Comparison of ENCODE assay signal across 1 cellular context in the genomic region with DNA sequence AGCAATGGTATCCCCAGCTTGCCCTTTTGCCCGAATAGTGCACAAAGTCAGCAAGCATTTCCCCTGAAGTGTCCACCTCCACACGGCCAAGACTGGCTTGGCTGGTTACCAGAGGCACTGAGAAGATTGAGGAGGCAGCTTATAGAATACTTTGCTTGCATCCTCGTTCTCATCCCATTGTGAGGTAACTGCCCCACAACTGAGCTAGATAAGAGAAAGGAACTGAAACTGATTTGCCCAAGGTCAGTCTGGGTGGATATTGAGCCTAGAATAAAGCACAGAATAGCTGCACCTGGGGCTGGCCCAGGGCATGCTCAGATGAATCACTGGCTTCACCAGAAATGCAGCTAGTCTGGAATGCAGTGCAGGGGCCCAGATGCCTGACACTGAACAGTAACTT.
A peak's percentile ranks its signal among the peaks of the same experiment; 100 is the strongest.
TF ChIP-seq lines count a peak whose summit lies in the region.

No MANE protein-coding gene starts in this region.

TF ChIP-seq in HepG2, 621 proteins besides CTCF, POLR2A, EP300 and RAD21 (continued from another document and continues in another):
- TF ChIP-seq, protein P1, sequence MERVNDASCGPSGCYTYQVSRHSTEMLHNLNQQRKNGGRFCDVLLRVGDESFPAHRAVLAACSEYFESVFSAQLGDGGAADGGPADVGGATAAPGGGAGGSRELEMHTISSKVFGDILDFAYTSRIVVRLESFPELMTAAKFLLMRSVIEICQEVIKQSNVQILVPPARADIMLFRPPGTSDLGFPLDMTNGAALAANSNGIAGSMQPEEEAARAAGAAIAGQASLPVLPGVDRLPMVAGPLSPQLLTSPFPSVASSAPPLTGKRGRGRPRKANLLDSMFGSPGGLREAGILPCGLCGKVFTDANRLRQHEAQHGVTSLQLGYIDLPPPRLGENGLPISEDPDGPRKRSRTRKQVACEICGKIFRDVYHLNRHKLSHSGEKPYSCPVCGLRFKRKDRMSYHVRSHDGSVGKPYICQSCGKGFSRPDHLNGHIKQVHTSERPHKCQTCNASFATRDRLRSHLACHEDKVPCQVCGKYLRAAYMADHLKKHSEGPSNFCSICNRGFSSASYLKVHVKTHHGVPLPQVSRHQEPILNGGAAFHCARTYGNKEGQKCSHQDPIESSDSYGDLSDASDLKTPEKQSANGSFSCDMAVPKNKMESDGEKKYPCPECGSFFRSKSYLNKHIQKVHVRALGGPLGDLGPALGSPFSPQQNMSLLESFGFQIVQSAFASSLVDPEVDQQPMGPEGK (CRISPR knock-in tag; IDR thresholded peaks at IDR 0.05): no peak
- TF ChIP-seq SP140L (CRISPR knock-in tag; IDR thresholded peaks at IDR 0.05; ENCODE audit: borderline replicate concordance) (no peak), NFYB (CRISPR knock-in tag; IDR thresholded peaks at IDR 0.05) (no peak), ZBTB20 (CRISPR knock-in tag; IDR thresholded peaks at IDR 0.05; ENCODE audit: borderline replicate concordance, low read depth) (no peak), ZNF451 (CRISPR knock-in tag; IDR thresholded peaks at IDR 0.05) (no peak), PRPF4 (IDR thresholded peaks at IDR 0.05; ENCODE audit: low read depth, low read length, poor library complexity, severe bottlenecking) (no peak), GABPA (IDR thresholded peaks at IDR 0.05; ENCODE audit: low read depth, low read length) (no peak), GABPA (CRISPR knock-in tag; IDR thresholded peaks at IDR 0.05; ENCODE audit: low read depth) (no peak), GZF1 (CRISPR knock-in tag; IDR thresholded peaks at IDR 0.05) (no peak), ZNF850 (CRISPR knock-in tag; conservative IDR thresholded peaks at IDR 0.05) (no peak), KLF15 (CRISPR knock-in tag; IDR thresholded peaks at IDR 0.05; ENCODE audit: borderline replicate concordance) (no peak), ZNF709 (CRISPR knock-in tag; IDR thresholded peaks at IDR 0.05) (no peak), ZNF577 (CRISPR knock-in tag; IDR thresholded peaks at IDR 0.05; ENCODE audit: borderline replicate concordance, low read depth) (no peak), ONECUT2 (CRISPR knock-in tag; IDR thresholded peaks at IDR 0.05) (no peak), FOXJ3 (CRISPR knock-in tag; IDR thresholded peaks at IDR 0.05; ENCODE audit: borderline replicate concordance) (no peak), RBFOX2 (IDR thresholded peaks at IDR 0.05; ENCODE audit: low read depth, low read length) (no peak), ATM (IDR thresholded peaks at IDR 0.05; ENCODE audit: borderline replicate concordance) (no peak), SOX5 (CRISPR knock-in tag; IDR thresholded peaks at IDR 0.05; ENCODE audit: borderline replicate concordance) (peak; percentile 71; the same call in 1 of the 2 replicates), BRD4 (CRISPR knock-in tag; IDR thresholded peaks at IDR 0.05) (no peak), GFI1 (CRISPR knock-in tag; IDR thresholded peaks at IDR 0.05; ENCODE audit: borderline replicate concordance) (peak; percentile 91), U2AF2 (IDR thresholded peaks at IDR 0.05; ENCODE audit: low read depth, low read length) (no peak), ZNF552 (CRISPR knock-in tag; IDR thresholded peaks at IDR 0.05; ENCODE audit: borderline replicate concordance) (no peak), ZNF530 (CRISPR knock-in tag; IDR thresholded peaks at IDR 0.05; ENCODE audit: low read depth) (no peak), ZNF496 (CRISPR knock-in tag; IDR thresholded peaks at IDR 0.05; ENCODE audit: insufficient replicate concordance) (no peak), SP5 (CRISPR knock-in tag; IDR thresholded peaks at IDR 0.05; ENCODE audit: borderline replicate concordance, low read depth) (no peak), HNRNPH1 (optimal IDR thresholded peaks at IDR 0.05; ENCODE audit: low read depth, low read length) (no peak), ZNF781 (CRISPR knock-in tag; IDR thresholded peaks at IDR 0.05; ENCODE audit: borderline replicate concordance, not compliant biosample characterization) (no peak), NR2F2 (IDR thresholded peaks at IDR 0.05; ENCODE audit: borderline replicate concordance, low read depth) (no peak), ZNF274 (CRISPR knock-in tag; IDR thresholded peaks at IDR 0.05) (no peak), SATB2 (CRISPR knock-in tag; IDR thresholded peaks at IDR 0.05) (no peak), ZNF619 (CRISPR knock-in tag; IDR thresholded peaks at IDR 0.05) (no peak), SRSF9 (IDR thresholded peaks at IDR 0.05; ENCODE audit: borderline replicate concordance, insufficient read depth, low read depth, low read length, poor library complexity, severe bottlenecking) (no peak), RXRA (CRISPR knock-in tag; IDR thresholded peaks at IDR 0.05) (peak; percentile 48; the same call in 1 of the 2 replicates), MZF1 (CRISPR knock-in tag; IDR thresholded peaks at IDR 0.05; ENCODE audit: borderline replicate concordance) (no peak), TBL1XR1 (IDR thresholded peaks at IDR 0.05; ENCODE audit: borderline replicate concordance, low read length, partially characterized antibody) (no peak), NPAS2 (CRISPR knock-in tag; IDR thresholded peaks at IDR 0.05; ENCODE audit: borderline replicate concordance) (no peak), DPF2 (CRISPR knock-in tag; IDR thresholded peaks at IDR 0.05; ENCODE audit: borderline replicate concordance, low read depth) (no peak)
- TF ChIP-seq, protein P2, sequence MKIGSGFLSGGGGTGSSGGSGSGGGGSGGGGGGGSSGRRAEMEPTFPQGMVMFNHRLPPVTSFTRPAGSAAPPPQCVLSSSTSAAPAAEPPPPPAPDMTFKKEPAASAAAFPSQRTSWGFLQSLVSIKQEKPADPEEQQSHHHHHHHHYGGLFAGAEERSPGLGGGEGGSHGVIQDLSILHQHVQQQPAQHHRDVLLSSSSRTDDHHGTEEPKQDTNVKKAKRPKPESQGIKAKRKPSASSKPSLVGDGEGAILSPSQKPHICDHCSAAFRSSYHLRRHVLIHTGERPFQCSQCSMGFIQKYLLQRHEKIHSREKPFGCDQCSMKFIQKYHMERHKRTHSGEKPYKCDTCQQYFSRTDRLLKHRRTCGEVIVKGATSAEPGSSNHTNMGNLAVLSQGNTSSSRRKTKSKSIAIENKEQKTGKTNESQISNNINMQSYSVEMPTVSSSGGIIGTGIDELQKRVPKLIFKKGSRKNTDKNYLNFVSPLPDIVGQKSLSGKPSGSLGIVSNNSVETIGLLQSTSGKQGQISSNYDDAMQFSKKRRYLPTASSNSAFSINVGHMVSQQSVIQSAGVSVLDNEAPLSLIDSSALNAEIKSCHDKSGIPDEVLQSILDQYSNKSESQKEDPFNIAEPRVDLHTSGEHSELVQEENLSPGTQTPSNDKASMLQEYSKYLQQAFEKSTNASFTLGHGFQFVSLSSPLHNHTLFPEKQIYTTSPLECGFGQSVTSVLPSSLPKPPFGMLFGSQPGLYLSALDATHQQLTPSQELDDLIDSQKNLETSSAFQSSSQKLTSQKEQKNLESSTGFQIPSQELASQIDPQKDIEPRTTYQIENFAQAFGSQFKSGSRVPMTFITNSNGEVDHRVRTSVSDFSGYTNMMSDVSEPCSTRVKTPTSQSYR (CRISPR knock-in tag; IDR thresholded peaks at IDR 0.05; ENCODE audit: borderline replicate concordance): no peak
- TF ChIP-seq, protein P3, sequence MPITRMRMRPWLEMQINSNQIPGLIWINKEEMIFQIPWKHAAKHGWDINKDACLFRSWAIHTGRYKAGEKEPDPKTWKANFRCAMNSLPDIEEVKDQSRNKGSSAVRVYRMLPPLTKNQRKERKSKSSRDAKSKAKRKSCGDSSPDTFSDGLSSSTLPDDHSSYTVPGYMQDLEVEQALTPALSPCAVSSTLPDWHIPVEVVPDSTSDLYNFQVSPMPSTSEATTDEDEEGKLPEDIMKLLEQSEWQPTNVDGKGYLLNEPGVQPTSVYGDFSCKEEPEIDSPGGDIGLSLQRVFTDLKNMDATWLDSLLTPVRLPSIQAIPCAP (CRISPR knock-in tag; IDR thresholded peaks at IDR 0.05; ENCODE audit: low read depth): no peak
- TF ChIP-seq, protein P4, sequence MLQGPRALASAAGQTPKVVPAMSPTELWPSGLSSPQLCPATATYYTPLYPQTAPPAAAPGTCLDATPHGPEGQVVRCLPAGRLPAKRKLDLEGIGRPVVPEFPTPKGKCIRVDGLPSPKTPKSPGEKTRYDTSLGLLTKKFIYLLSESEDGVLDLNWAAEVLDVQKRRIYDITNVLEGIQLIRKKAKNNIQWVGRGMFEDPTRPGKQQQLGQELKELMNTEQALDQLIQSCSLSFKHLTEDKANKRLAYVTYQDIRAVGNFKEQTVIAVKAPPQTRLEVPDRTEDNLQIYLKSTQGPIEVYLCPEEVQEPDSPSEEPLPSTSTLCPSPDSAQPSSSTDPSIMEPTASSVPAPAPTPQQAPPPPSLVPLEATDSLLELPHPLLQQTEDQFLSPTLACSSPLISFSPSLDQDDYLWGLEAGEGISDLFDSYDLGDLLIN (CRISPR knock-in tag; IDR thresholded peaks at IDR 0.05; ENCODE audit: borderline replicate concordance): no peak
- TF ChIP-seq, protein P5, sequence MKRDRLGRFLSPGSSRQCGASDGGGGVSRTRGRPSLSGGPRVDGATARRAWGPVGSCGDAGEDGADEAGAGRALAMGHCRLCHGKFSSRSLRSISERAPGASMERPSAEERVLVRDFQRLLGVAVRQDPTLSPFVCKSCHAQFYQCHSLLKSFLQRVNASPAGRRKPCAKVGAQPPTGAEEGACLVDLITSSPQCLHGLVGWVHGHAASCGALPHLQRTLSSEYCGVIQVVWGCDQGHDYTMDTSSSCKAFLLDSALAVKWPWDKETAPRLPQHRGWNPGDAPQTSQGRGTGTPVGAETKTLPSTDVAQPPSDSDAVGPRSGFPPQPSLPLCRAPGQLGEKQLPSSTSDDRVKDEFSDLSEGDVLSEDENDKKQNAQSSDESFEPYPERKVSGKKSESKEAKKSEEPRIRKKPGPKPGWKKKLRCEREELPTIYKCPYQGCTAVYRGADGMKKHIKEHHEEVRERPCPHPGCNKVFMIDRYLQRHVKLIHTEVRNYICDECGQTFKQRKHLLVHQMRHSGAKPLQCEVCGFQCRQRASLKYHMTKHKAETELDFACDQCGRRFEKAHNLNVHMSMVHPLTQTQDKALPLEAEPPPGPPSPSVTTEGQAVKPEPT (CRISPR knock-in tag; IDR thresholded peaks at IDR 0.05; ENCODE audit: low read depth): no peak
- TF ChIP-seq, protein P6, sequence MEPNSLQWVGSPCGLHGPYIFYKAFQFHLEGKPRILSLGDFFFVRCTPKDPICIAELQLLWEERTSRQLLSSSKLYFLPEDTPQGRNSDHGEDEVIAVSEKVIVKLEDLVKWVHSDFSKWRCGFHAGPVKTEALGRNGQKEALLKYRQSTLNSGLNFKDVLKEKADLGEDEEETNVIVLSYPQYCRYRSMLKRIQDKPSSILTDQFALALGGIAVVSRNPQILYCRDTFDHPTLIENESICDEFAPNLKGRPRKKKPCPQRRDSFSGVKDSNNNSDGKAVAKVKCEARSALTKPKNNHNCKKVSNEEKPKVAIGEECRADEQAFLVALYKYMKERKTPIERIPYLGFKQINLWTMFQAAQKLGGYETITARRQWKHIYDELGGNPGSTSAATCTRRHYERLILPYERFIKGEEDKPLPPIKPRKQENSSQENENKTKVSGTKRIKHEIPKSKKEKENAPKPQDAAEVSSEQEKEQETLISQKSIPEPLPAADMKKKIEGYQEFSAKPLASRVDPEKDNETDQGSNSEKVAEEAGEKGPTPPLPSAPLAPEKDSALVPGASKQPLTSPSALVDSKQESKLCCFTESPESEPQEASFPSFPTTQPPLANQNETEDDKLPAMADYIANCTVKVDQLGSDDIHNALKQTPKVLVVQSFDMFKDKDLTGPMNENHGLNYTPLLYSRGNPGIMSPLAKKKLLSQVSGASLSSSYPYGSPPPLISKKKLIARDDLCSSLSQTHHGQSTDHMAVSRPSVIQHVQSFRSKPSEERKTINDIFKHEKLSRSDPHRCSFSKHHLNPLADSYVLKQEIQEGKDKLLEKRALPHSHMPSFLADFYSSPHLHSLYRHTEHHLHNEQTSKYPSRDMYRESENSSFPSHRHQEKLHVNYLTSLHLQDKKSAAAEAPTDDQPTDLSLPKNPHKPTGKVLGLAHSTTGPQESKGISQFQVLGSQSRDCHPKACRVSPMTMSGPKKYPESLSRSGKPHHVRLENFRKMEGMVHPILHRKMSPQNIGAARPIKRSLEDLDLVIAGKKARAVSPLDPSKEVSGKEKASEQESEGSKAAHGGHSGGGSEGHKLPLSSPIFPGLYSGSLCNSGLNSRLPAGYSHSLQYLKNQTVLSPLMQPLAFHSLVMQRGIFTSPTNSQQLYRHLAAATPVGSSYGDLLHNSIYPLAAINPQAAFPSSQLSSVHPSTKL (CRISPR knock-in tag; IDR thresholded peaks at IDR 0.05): peak; percentile 86
- TF ChIP-seq, protein P7, sequence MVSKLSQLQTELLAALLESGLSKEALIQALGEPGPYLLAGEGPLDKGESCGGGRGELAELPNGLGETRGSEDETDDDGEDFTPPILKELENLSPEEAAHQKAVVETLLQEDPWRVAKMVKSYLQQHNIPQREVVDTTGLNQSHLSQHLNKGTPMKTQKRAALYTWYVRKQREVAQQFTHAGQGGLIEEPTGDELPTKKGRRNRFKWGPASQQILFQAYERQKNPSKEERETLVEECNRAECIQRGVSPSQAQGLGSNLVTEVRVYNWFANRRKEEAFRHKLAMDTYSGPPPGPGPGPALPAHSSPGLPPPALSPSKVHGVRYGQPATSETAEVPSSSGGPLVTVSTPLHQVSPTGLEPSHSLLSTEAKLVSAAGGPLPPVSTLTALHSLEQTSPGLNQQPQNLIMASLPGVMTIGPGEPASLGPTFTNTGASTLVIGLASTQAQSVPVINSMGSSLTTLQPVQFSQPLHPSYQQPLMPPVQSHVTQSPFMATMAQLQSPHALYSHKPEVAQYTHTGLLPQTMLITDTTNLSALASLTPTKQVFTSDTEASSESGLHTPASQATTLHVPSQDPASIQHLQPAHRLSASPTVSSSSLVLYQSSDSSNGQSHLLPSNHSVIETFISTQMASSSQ (IDR thresholded peaks at IDR 0.05; ENCODE audit: low read depth): no peak
- TF ChIP-seq, protein P7 (CRISPR knock-in tag; IDR thresholded peaks at IDR 0.05; ENCODE audit: borderline replicate concordance): 0 out of 2 replicates have a peak, but pooled peaks have one; percentile 45
- TF ChIP-seq, protein P8, sequence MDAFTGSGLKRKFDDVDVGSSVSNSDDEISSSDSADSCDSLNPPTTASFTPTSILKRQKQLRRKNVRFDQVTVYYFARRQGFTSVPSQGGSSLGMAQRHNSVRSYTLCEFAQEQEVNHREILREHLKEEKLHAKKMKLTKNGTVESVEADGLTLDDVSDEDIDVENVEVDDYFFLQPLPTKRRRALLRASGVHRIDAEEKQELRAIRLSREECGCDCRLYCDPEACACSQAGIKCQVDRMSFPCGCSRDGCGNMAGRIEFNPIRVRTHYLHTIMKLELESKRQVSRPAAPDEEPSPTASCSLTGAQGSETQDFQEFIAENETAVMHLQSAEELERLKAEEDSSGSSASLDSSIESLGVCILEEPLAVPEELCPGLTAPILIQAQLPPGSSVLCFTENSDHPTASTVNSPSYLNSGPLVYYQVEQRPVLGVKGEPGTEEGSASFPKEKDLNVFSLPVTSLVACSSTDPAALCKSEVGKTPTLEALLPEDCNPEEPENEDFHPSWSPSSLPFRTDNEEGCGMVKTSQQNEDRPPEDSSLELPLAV (CRISPR knock-in tag; conservative IDR thresholded peaks at IDR 0.05; ENCODE audit: low read depth): no peak
